ENCODE assay signal across 8 cellular contexts in the genomic region with DNA sequence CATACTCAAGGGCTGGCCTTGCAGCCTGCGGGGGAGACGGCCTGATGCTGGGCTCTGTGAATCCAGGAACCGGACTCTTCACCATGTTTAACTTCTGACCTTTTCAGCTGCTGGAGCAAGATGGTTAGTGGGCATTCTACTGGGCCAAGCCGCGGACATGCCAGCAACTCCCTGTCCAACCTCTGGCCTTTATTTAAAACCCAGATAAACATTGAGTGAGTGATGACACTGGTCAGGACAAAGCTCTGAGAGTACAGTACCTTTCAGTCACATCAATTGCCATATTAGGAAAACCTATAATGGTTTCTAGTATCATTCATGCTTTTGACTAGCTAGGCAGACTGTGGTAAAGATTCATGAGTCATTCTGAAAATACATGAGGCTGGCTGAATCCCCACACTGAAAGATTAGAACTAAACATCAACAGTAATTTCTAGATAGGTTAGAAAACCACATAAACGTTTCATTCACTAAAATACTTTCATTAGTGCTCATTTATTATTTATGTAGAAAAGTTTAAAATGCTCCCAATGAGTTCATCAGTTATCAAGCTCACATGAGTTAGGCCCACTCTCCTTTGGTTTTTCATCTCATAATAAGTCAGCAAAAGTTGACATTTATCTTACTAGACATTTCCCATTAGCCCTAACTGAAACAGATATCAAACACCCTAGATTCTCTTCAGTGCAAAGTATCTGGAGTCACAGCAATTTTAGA. TPM values are rescaled to one million over a fixed set of nuclear protein-coding genes. Genes with fewer than 3 reads are reported as not detected.
DNase-seq lines count a peak whose midpoint lies in the region; ATAC-seq, FAIRE-seq and TF ChIP-seq lines count a peak whose summit lies in the region.

No MANE protein-coding gene starts in this region.

- H3K36me3 ChIP-seq in bronchial epithelial cell (ENCODE audit: control insufficient read depth, insufficient read depth, low read length): peaks cover 2% of the 10 kb centered on the region

- H3K27ac ChIP-seq in caudate nucleus (ENCODE audit: low read depth, low read length): no peak overlapping the region

- H3K4me3 ChIP-seq in AG10803 (ENCODE audit: low read length): no peak overlapping the region
- H3K4me3 ChIP-seq in bronchial epithelial cell (ENCODE audit: low read depth, low read length): no peak overlapping the region

- FAIRE-seq in bronchial epithelial cell (lab: Jason Lieb, UNC): no peak
- FAIRE-seq in HTR-8/SVneo (lab: Jason Lieb, UNC): no peak

- no peaks in the 10 kb centered on the region for H3K27me3 ChIP-seq in bronchial epithelial cell (ENCODE audit: control insufficient read depth, insufficient read depth, low read length)

- ATAC-seq in GM19395 (IDR thresholded peaks at IDR 0.05; ENCODE audit: unreplicated experiment): peak; percentile 98
- ATAC-seq in HG03280 (IDR thresholded peaks at IDR 0.05; ENCODE audit: unreplicated experiment): peak; percentile 96

- no peak for TF ChIP-seq CTCF in AG10803 (conservative IDR thresholded peaks at IDR 0.05; ENCODE audit: low read length)
- TF ChIP-seq CTCF in bronchial epithelial cell (IDR thresholded peaks at IDR 0.05; ENCODE audit: insufficient read depth, low read length, severe bottlenecking): no peak

- DNase-seq in AG10803 (ENCODE audit: low read depth) (peak; percentile 42), bronchial epithelial cell (ENCODE audit: low read depth) (peak; percentile 51), HTR-8/SVneo (ENCODE audit: insufficient read length, low spot score) (no peak), hippocampal formation (lab: John Stamatoyannopoulos, UW) (no peak), caudate nucleus (lab: John Stamatoyannopoulos, UW) (no peak), cerebellum (ENCODE audit: low spot score) (no peak)

RNA-seq across cellular contexts. Expression of a gene that starts 7.1 kb away (rescaled TPM):
- not detected in 2 replicates for total RNA-seq in bronchial epithelial cell
- total RNA-seq in cerebellum: 2.1 TPM

Comparison
In these comparisons a context has a peak if more than half of its experiments do, and no peak if none do; other contexts are left out.
1. DNase-seq: peak in AG10803 (single experiment) and bronchial epithelial cell (single experiment); none in HTR-8/SVneo (single experiment), hippocampal formation (0 of 2), caudate nucleus (0 of 61) and cerebellum (single experiment).